Comparison of ENCODE assay signal across 1 cellular context in the genomic region with DNA sequence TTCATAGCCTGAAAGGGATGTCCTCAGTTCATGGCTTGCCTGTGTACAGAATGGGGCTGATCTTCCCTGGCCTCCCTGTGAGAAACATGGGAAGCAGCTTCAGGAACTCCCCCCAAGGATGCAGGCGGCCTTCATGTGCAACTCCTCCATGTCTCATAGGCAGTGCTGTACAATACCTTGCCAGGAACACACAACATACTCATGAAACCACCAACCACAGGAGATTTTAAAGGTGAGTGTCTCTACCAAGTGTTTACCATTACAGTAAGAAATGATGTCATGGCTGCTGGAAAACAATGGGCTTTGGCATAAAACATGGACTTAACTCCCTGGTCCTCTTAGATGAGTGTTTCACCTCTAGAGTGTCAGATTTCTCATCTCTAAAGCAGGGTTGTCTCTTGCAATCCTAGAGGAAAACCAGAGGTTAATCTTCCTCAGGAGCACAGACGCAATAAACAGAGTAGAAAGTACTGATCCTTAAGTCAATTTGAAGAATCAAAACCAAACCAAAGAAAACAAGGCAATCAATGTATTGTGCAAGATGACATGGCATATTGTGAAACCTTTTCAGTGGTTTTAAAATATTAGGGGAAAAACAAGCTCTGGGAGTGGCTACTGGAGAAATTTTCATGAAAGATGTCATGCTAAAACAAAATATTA.
TF ChIP-seq lines count a peak whose summit lies in the region.
"Not testable (repeated sequence)": the region's sequence is repeated elsewhere in the genome, so short reads cannot be mapped to it uniquely, and the experiment has no call there.

No MANE protein-coding gene starts in this region.

TF ChIP-seq in HepG2, 621 proteins besides CTCF, POLR2A, EP300 and RAD21 (continued from another document):
- TF ChIP-seq FOXP1 (IDR thresholded peaks at IDR 0.05); ATF7 (CRISPR knock-in tag; IDR thresholded peaks at IDR 0.05): not testable (repeated sequence)
- peak; percentile 46; the same call in 1 of the 2 replicates for TF ChIP-seq FOXP1 (CRISPR knock-in tag; IDR thresholded peaks at IDR 0.05)
- peak; percentile 20; the same call in 1 of the 2 replicates for TF ChIP-seq ATF7 (IDR thresholded peaks at IDR 0.05)
- TF ChIP-seq RARA (CRISPR knock-in tag; IDR thresholded peaks at IDR 0.05) = 0 out of 2 replicates have a peak, but pooled peaks have one; percentile 11
- TF ChIP-seq PITX1 (CRISPR knock-in tag; IDR thresholded peaks at IDR 0.05) = peak; percentile 49; the same call in 1 of the 2 replicates
